Comparison of ENCODE assay signal across 26 cellular contexts in the genomic region with DNA sequence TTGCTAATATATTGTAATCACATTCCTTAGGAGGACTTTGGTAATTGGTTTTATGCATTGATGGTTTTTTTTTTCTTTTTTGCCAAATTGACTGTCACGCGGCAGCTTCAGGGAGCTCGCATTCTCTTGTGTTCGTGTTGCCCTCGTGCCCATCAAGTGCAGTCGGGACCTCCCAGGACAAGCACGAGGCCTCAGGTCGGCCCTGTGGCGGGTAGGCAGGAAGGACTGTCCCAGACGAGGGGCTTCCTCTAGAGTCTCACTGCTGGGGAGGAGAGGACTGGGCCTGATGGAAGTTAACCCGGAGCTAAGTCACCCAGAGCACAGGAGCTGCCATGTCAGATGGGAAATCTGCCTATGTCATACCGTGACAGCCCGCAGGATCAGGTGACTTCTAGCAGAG.
"Had no signal": no experiment of that assay in that cellular context is flagged by ENCODE, and none has a peak within 500 bp of the region (broad histone marks: within the 10 kb centered on the region; RNA-seq: fewer than 3 reads in every experiment).

No MANE protein-coding gene starts in this region.

- H3K4me3 ChIP-seq: adrenal gland, left lung, lung, pancreas, psoas muscle, smooth muscle cell, stomach, tibial artery had no signal

- H3K4me1 Mint-ChIP-seq: activated naive CD8-positive, alpha-beta T cell treated with anti-CD3 and anti-CD28 coated beads for 36 hours; nephron had no signal

- H3K4me2 ChIP-seq: smooth muscle cell had no signal

- H3K4me3 Mint-ChIP-seq: activated naive CD4-positive, alpha-beta T cell treated with anti-CD3 and anti-CD28 coated beads for 36 hours; activated naive CD8-positive, alpha-beta T cell treated with anti-CD3 and anti-CD28 coated beads for 36 hours; dendritic cell treated with granulocyte-macrophage colony-stimulating factor and Interleukin-4, amounts not matched to agents 40 ng/mL and 50 ng/mL, for 4 days; nephron; T-helper 1 cell treated with Interleukin-12 subunit alpha and Interleukin-12 subunit beta and Interleukin-4 antibody, amounts not matched to agents 30 μg/mL and 1 μg/mL, for 36 hours had no signal

- ATAC-seq: activated CD4-positive, CD25-positive, alpha-beta regulatory T cell treated with anti-CD3 and anti-CD28 coated beads, Interleukin-2, amount 50 U/mL, for 24 hours; left lung; pancreas; stimulated activated naive B cell treated with anti-CD40 and anti-IgM and Interleukin-4, amounts not matched to agents 10 μg/mL and 1 μg/mL and 100 μg/mL, for 72 hours had no signal

- H3K9me3 ChIP-seq: adrenal gland, left lung, pancreas, psoas muscle, stomach, tibial artery had no signal

- H3K4me1 ChIP-seq: adrenal gland, left lung, pancreas, psoas muscle, stomach had no signal

- H3K27ac Mint-ChIP-seq: activated naive CD4-positive, alpha-beta T cell treated with anti-CD3 and anti-CD28 coated beads for 36 hours; activated naive CD8-positive, alpha-beta T cell treated with anti-CD3 and anti-CD28 coated beads for 36 hours; dendritic cell treated with granulocyte-macrophage colony-stimulating factor and Interleukin-4, amounts not matched to agents 40 ng/mL and 50 ng/mL, for 4 days; nephron; stimulated activated naive B cell treated with anti-CD40 and anti-IgM and Interleukin-4, amounts not matched to agents 10 μg/mL and 1 μg/mL and 100 μg/mL, for 72 hours; T-helper 1 cell treated with Interleukin-12 subunit alpha and Interleukin-12 subunit beta and Interleukin-4 antibody, amounts not matched to agents 30 μg/mL and 1 μg/mL, for 36 hours had no signal

- H3K9me3 Mint-ChIP-seq: activated naive CD4-positive, alpha-beta T cell treated with anti-CD3 and anti-CD28 coated beads for 36 hours; activated naive CD8-positive, alpha-beta T cell treated with anti-CD3 and anti-CD28 coated beads for 36 hours; dendritic cell treated with granulocyte-macrophage colony-stimulating factor and Interleukin-4, amounts not matched to agents 40 ng/mL and 50 ng/mL, for 4 days; nephron; T-helper 1 cell treated with Interleukin-12 subunit alpha and Interleukin-12 subunit beta and Interleukin-4 antibody, amounts not matched to agents 30 μg/mL and 1 μg/mL, for 36 hours had no signal

- H3K27me3 ChIP-seq: adrenal gland, brain microvascular endothelial cell, pancreas, stomach, tibial artery had no signal

- DNase-seq: activated CD4-positive, alpha-beta T cell treated with anti-CD3 and anti-CD28 coated beads for 48 hours; activated CD4-positive, alpha-beta T cell treated with anti-CD3 and anti-CD28 coated beads, Interleukin-2, amount 50 U/mL, for 48 hours; activated CD8-positive, alpha-beta memory T cell treated with anti-CD3 and anti-CD28 coated beads for 24 hours; activated effector memory CD4-positive, alpha-beta T cell treated with anti-CD3 and anti-CD28 coated beads, Interleukin-2, amount 50 U/mL, for 16 hours; activated naive CD4-positive, alpha-beta T cell treated with anti-CD3 and anti-CD28 coated beads for 36 hours; activated naive CD8-positive, alpha-beta T cell treated with anti-CD3 and anti-CD28 coated beads for 36 hours; adrenal gland; brain microvascular endothelial cell; central memory CD4-positive, alpha-beta T cell; glutamatergic neuron; pancreas; psoas muscle; stimulated activated CD4-positive, alpha-beta T cell treated with anti-CD3 and anti-CD28 coated beads, Interleukin-1b, Interleukin-23, amount 100 ng/mL, for 48 hours; stimulated activated naive B cell treated with anti-CD40 and anti-IgM and Interleukin-4, amounts not matched to agents 10 μg/mL and 1 μg/mL and 100 μg/mL, for 72 hours; stomach; T1000; tibial artery; WERI-Rb-1 had no signal

- H3K27ac ChIP-seq: adrenal gland, brain microvascular endothelial cell, epithelial cell of prostate, left lung, pancreas, psoas muscle, stomach, tibial artery, WERI-Rb-1 had no signal
